Comparison of ENCODE assay signal across 18 cellular contexts in genomic region chr7:7816816-7817536, GRCh38.
A peak's percentile ranks its signal among the peaks of the same experiment; 100 is the strongest.
DNase-seq lines count a peak whose midpoint lies in the region; FAIRE-seq and TF ChIP-seq lines count a peak whose summit lies in the region.
"Had no signal": no experiment of that assay in that cellular context is flagged by ENCODE, and none has a peak within 500 bp of the region (broad histone marks: within the 10 kb centered on the region; RNA-seq: fewer than 3 reads in every experiment).

No MANE protein-coding gene starts in this region.

- no peaks in the 10 kb centered on the region for H3K9me3 ChIP-seq in Loucy (ENCODE audit: insufficient read depth, low read depth, low read length)
- H3K9me3 ChIP-seq: gastrocnemius medialis had no signal

- no peak overlapping the region for H2AFZ ChIP-seq in Loucy (ENCODE audit: low read length)
- H2AFZ ChIP-seq: GM23338 had no signal

- H3F3A ChIP-seq in Loucy (ENCODE audit: low read depth) = no peaks in the 10 kb centered on the region

- H3K79me2 ChIP-seq in Loucy (ENCODE audit: insufficient read depth, low read length) = no peaks in the 10 kb centered on the region

- DNase-seq in stimulated activated naive CD4-positive, alpha-beta T cell treated with Interleukin-2 at 50 U/mL for 16 hours (lab: John Stamatoyannopoulos, UW) = peak; percentile 1
- no peak for DNase-seq in stimulated activated naive CD4-positive, alpha-beta T cell (lab: John Stamatoyannopoulos, UW)
- DNase-seq in bronchial epithelial cell (ENCODE audit: low read depth) (peak; percentile 33), glutamatergic neuron (no peak), DMS 273 (lab: John Stamatoyannopoulos, UW; ENCODE audit: unreplicated experiment) (no peak), NCI-H69 (lab: John Stamatoyannopoulos, UW) (no peak), NCI-H1436 (lab: John Stamatoyannopoulos, UW) (no peak)
- DNase-seq: caudate nucleus, gastrocnemius medialis, islet precursor cell, Karpas-422, NCI-H146, NCI-H524, trophoblast cell had no signal

- H3K27me3 ChIP-seq in Loucy (ENCODE audit: insufficient read depth, low read length, poor library complexity, severe bottlenecking) (no peaks in the 10 kb centered on the region), bronchial epithelial cell (ENCODE audit: control insufficient read depth, insufficient read depth, low read length) (no peaks in the 10 kb centered on the region)
- H3K27me3 ChIP-seq: gastrocnemius medialis had no signal

- no peak overlapping the region for H3K27ac Mint-ChIP-seq in glutamatergic neuron (ENCODE audit: unreplicated experiment)
- H3K27ac Mint-ChIP-seq: activated naive CD4-positive, alpha-beta T cell treated with anti-CD3 and anti-CD28 coated beads, Interleukin-2, amount 50 U/mL, for 24 hours; GM23338; mesothelial cell of epicardium had no signal

- H3K4me2 ChIP-seq in Loucy (ENCODE audit: low read depth, low read length, poor library complexity, severe bottlenecking) = peak overlapping the region; percentile 92
- H3K4me2 ChIP-seq: GM23338 had no signal

- H3K4me1 Mint-ChIP-seq in glutamatergic neuron (ENCODE audit: low read depth, unreplicated experiment) = peaks cover 8% of the 10 kb centered on the region

- no peaks in the 10 kb centered on the region for H3K9me2 ChIP-seq in Loucy (replicated peaks; ENCODE audit: low read depth, low read length)

- H4K20me1 ChIP-seq in Loucy (ENCODE audit: insufficient read depth, low read length, poor library complexity, severe bottlenecking) = no peaks in the 10 kb centered on the region

- H3K27me3 Mint-ChIP-seq in glutamatergic neuron (ENCODE audit: unreplicated experiment) = no peaks in the 10 kb centered on the region
- H3K27me3 Mint-ChIP-seq: activated naive CD4-positive, alpha-beta T cell treated with anti-CD3 and anti-CD28 coated beads, Interleukin-2, amount 50 U/mL, for 24 hours had no signal

- H3K4me3 Mint-ChIP-seq in glutamatergic neuron (ENCODE audit: unreplicated experiment) = no peak overlapping the region
- H3K4me3 Mint-ChIP-seq: activated naive CD4-positive, alpha-beta T cell treated with anti-CD3 and anti-CD28 coated beads, Interleukin-2, amount 50 U/mL, for 24 hours; GM23338; mesothelial cell of epicardium had no signal

- no peaks in the 10 kb centered on the region for H3K36me3 ChIP-seq in Loucy (ENCODE audit: insufficient read depth, low read length)
- no peaks in the 10 kb centered on the region for H3K36me3 ChIP-seq in bronchial epithelial cell (ENCODE audit: control insufficient read depth, insufficient read depth, low read length)

- TF ChIP-seq CTCF in Loucy (conservative IDR thresholded peaks at IDR 0.05; ENCODE audit: low read length) (no peak), bronchial epithelial cell (IDR thresholded peaks at IDR 0.05; ENCODE audit: insufficient read depth, low read length, severe bottlenecking) (no peak), glutamatergic neuron (IDR thresholded peaks at IDR 0.05; ENCODE audit: partially characterized antibody, unreplicated experiment) (no peak)

- H3K4me3 ChIP-seq in Loucy (ENCODE audit: low read length, poor library complexity, severe bottlenecking) (peak overlapping the region; percentile 67), bronchial epithelial cell (ENCODE audit: low read depth, low read length) (no peak overlapping the region)
- H3K4me3 ChIP-seq: gastrocnemius medialis, GM23338 had no signal

- peaks cover 6% of the 10 kb centered on the region for H3K9me3 Mint-ChIP-seq in glutamatergic neuron (ENCODE audit: unreplicated experiment)
- H3K9me3 Mint-ChIP-seq: activated naive CD4-positive, alpha-beta T cell treated with anti-CD3 and anti-CD28 coated beads, Interleukin-2, amount 50 U/mL, for 24 hours; GM23338 had no signal

- no peaks in the 10 kb centered on the region for H3K36me3 Mint-ChIP-seq in glutamatergic neuron (ENCODE audit: unreplicated experiment)

- peaks cover 74% of the 10 kb centered on the region for H3K4me1 ChIP-seq in Loucy (ENCODE audit: insufficient read depth, low read length, poor library complexity, severe bottlenecking)
- H3K4me1 ChIP-seq: gastrocnemius medialis had no signal

- H3K9ac ChIP-seq in Loucy (ENCODE audit: low read depth, low read length, poor library complexity, severe bottlenecking) = peak overlapping the region; percentile 81

- FAIRE-seq in bronchial epithelial cell (lab: Jason Lieb, UNC) = no peak

Comparison
In these comparisons a context has a peak if more than half of its experiments do, and no peak if none do; other contexts are left out.
1. DNase-seq: peak in stimulated activated naive CD4-positive, alpha-beta T cell treated with Interleukin-2 at 50 U/mL for 16 hours (single experiment) and bronchial epithelial cell (single experiment); none in stimulated activated naive CD4-positive, alpha-beta T cell (0 of 6), glutamatergic neuron (single experiment), DMS 273 (single experiment), NCI-H69 (single experiment) and NCI-H1436 (single experiment).